1 cellular context compared by ENCODE assay signal in genomic region chr11:65528819-65529350, GRCh38.
TF ChIP-seq lines count a peak whose summit lies in the region.

No MANE protein-coding gene starts in this region.

TF ChIP-seq in K562, 482 proteins besides CTCF, POLR2A, EP300 and RAD21:
- TF ChIP-seq CREM (IDR thresholded peaks at IDR 0.05; ENCODE audit: low read depth) (no peak), RBFOX2 (IDR thresholded peaks at IDR 0.05; ENCODE audit: low read depth, low read length) (peak; percentile 42; the same call in 1 of the 2 replicates)
